ENCODE assay signal across 20 cellular contexts in genomic region chr15:100769975-100770340, GRCh38.
A peak's percentile ranks its signal among the peaks of the same experiment; 100 is the strongest.
DNase-seq lines count a peak whose midpoint lies in the region; TF ChIP-seq lines count a peak whose summit lies in the region.
"Had no signal": no experiment of that assay in that cellular context is flagged by ENCODE, and none has a peak within 500 bp of the region (broad histone marks: within the 10 kb centered on the region; RNA-seq: fewer than 3 reads in every experiment).

No MANE protein-coding gene starts in this region.

- no peak overlapping the region for H3K27ac Mint-ChIP-seq in activated T-helper 1 cell treated with anti-CD3 and anti-CD28 coated beads, Interleukin-12 subunit alpha, Interleukin-12 subunit beta, Interleukin-2, Interleukin-4 antibody, amounts not matched to agents 30 ng/mL and 10 ng/mL and 1 ng/mL, durations not matched to agents 14 hours and 24 hours and 36 hours
- H3K27ac Mint-ChIP-seq in activated naive CD4-positive, alpha-beta T cell treated with anti-CD3 and anti-CD28 coated beads for 36 hours = no peak overlapping the region

- peaks cover 35% of the 10 kb centered on the region for H3K4me1 ChIP-seq in hepatocyte (ENCODE audit: insufficient read depth)

- TF ChIP-seq CTCF in hepatocyte (IDR thresholded peaks at IDR 0.05; ENCODE audit: poor library complexity) = no peak

- H3K9me3 Mint-ChIP-seq in activated T-helper 1 cell treated with anti-CD3 and anti-CD28 coated beads, Interleukin-12 subunit alpha, Interleukin-12 subunit beta, Interleukin-2, Interleukin-4 antibody, amounts not matched to agents 30 ng/mL and 10 ng/mL and 1 ng/mL, durations not matched to agents 14 hours and 24 hours and 36 hours = no peaks in the 10 kb centered on the region
- no peaks in the 10 kb centered on the region for H3K9me3 Mint-ChIP-seq in activated naive CD4-positive, alpha-beta T cell treated with anti-CD3 and anti-CD28 coated beads for 36 hours

- H3K4me3 Mint-ChIP-seq in activated T-helper 1 cell treated with anti-CD3 and anti-CD28 coated beads, Interleukin-12 subunit alpha, Interleukin-12 subunit beta, Interleukin-2, Interleukin-4 antibody, amounts not matched to agents 30 ng/mL and 10 ng/mL and 1 ng/mL, durations not matched to agents 14 hours and 24 hours and 36 hours = no peak overlapping the region
- no peak overlapping the region for H3K4me3 Mint-ChIP-seq in activated naive CD4-positive, alpha-beta T cell treated with anti-CD3 and anti-CD28 coated beads for 36 hours

- peak overlapping the region; percentile 87 for H3K27ac ChIP-seq in hepatocyte
- H3K27ac ChIP-seq: KMS-11, RWPE1 had no signal

- H3K4me2 ChIP-seq in hepatocyte = no peak overlapping the region
- H3K4me2 ChIP-seq: KMS-11 had no signal

- H3K79me2 ChIP-seq in hepatocyte = no peaks in the 10 kb centered on the region

- peaks cover 8% of the 10 kb centered on the region for H3K27me3 Mint-ChIP-seq in activated T-helper 1 cell treated with anti-CD3 and anti-CD28 coated beads, Interleukin-12 subunit alpha, Interleukin-12 subunit beta, Interleukin-2, Interleukin-4 antibody, amounts not matched to agents 30 ng/mL and 10 ng/mL and 1 ng/mL, durations not matched to agents 14 hours and 24 hours and 36 hours (ENCODE audit: insufficient read depth)
- H3K27me3 Mint-ChIP-seq in activated naive CD4-positive, alpha-beta T cell treated with anti-CD3 and anti-CD28 coated beads for 36 hours (ENCODE audit: low read depth) = no peaks in the 10 kb centered on the region

- no peaks in the 10 kb centered on the region for H3K27me3 ChIP-seq in H7 (ENCODE audit: control insufficient read depth, insufficient read depth, low read length)
- no peaks in the 10 kb centered on the region for H3K27me3 ChIP-seq in hepatocyte
- H3K27me3 ChIP-seq: BE2C had no signal

- intact Hi-C loops in posterior vena cava (cut with DNase I) = no loop called here
- intact Hi-C loops in activated T-helper 1 cell treated with anti-CD3 and anti-CD28 coated beads, Interleukin-12 subunit alpha, Interleukin-12 subunit beta, Interleukin-2, Interleukin-4 antibody, amounts not matched to agents 30 ng/mL and 10 ng/mL and 1 ng/mL, durations not matched to agents 14 hours and 24 hours and 36 hours (cut with micrococcal nuclease) = no loop called here
- intact Hi-C loops in activated naive CD4-positive, alpha-beta T cell treated with anti-CD3 and anti-CD28 coated beads for 36 hours (cut with micrococcal nuclease) = no loop called here

- H3K4me3 ChIP-seq in H7 (ENCODE audit: insufficient read depth, low read depth, low read length) (no peak overlapping the region), hepatocyte (no peak overlapping the region)

- H4K20me1 ChIP-seq in hepatocyte (ENCODE audit: insufficient read depth, poor library complexity, severe bottlenecking) = no peaks in the 10 kb centered on the region

- no peaks in the 10 kb centered on the region for H3K4me1 Mint-ChIP-seq in activated T-helper 1 cell treated with anti-CD3 and anti-CD28 coated beads, Interleukin-12 subunit alpha, Interleukin-12 subunit beta, Interleukin-2, Interleukin-4 antibody, amounts not matched to agents 30 ng/mL and 10 ng/mL and 1 ng/mL, durations not matched to agents 14 hours and 24 hours and 36 hours (ENCODE audit: low read depth)
- H3K4me1 Mint-ChIP-seq in activated naive CD4-positive, alpha-beta T cell treated with anti-CD3 and anti-CD28 coated beads for 36 hours (ENCODE audit: low read depth) = no peaks in the 10 kb centered on the region

- no peaks in the 10 kb centered on the region for H3K9me2 ChIP-seq in hepatocyte (replicated peaks; ENCODE audit: insufficient read depth)

- no peak overlapping the region for H2AFZ ChIP-seq in hepatocyte

- no peaks in the 10 kb centered on the region for H3K36me3 ChIP-seq in H7 (replicated peaks; ENCODE audit: control insufficient read depth, insufficient read depth, low read length)
- H3K36me3 ChIP-seq in hepatocyte (replicated peaks; ENCODE audit: insufficient read depth, low read depth) = no peaks in the 10 kb centered on the region
- H3K36me3 ChIP-seq: BE2C had no signal

- CTCF ChIA-PET in activated naive CD4-positive, alpha-beta T cell treated with anti-CD3 and anti-CD28 coated beads for 36 hours (lab: Charles Lee) = no interaction called here

- no peaks in the 10 kb centered on the region for H3K36me3 Mint-ChIP-seq in activated T-helper 1 cell treated with anti-CD3 and anti-CD28 coated beads, Interleukin-12 subunit alpha, Interleukin-12 subunit beta, Interleukin-2, Interleukin-4 antibody, amounts not matched to agents 30 ng/mL and 10 ng/mL and 1 ng/mL, durations not matched to agents 14 hours and 24 hours and 36 hours (ENCODE audit: low read depth)
- H3K36me3 Mint-ChIP-seq in activated naive CD4-positive, alpha-beta T cell treated with anti-CD3 and anti-CD28 coated beads for 36 hours (ENCODE audit: low read depth) = no peaks in the 10 kb centered on the region

- H3K9me3 ChIP-seq in hepatocyte (ENCODE audit: low read depth) = no peaks in the 10 kb centered on the region
- H3K9me3 ChIP-seq: BE2C had no signal

- WGBS in hepatocyte (ENCODE audit: low lambda C conversion rate, missing lambda C conversion rate) = 80% methylated on average over 4 of the region's 4 CpGs

- DNase-seq in GM03348 (ENCODE audit: low spot score) (peak; percentile 4), H7 (peak; percentile 22), hepatocyte (ENCODE audit: low spot score) (no peak), posterior vena cava (ENCODE audit: low spot score) (peak; percentile 55), NCI-H69 (lab: John Stamatoyannopoulos, UW) (no peak)
- DNase-seq in activated T-helper 1 cell treated with anti-CD3 and anti-CD28 coated beads, Interleukin-12 subunit alpha, Interleukin-12 subunit beta, Interleukin-2, Interleukin-4 antibody, amounts not matched to agents 30 ng/mL and 10 ng/mL and 1 ng/mL, durations not matched to agents 14 hours and 24 hours and 36 hours (ENCODE audit: low spot score) = no peak
- DNase-seq in activated naive CD4-positive, alpha-beta T cell treated with anti-CD3 and anti-CD28 coated beads for 36 hours = no peak
- DNase-seq: BE2C; EL; GF-D8; IMR-90; NCI-H1105 treated with DMSO at 0.1 percent for 48 hours; NCI-H2029 treated with DMSO at 0.1 percent for 48 hours; NCI-H226; NCI-H510A treated with DMSO at 0.1 percent for 48 hours; NCI-H774; NK-92 treated with Interleukin-12 subunit alpha and Interleukin-12 subunit beta, amount 100 ng/mL, for 24 hours; SIG-M5 had no signal

Comparison
In these comparisons a context has a peak if more than half of its experiments do, and no peak if none do; other contexts are left out.
1. DNase-seq: peak in GM03348 (single experiment), H7 (single experiment) and posterior vena cava (single experiment); none in hepatocyte (single experiment), activated T-helper 1 cell treated with anti-CD3 and anti-CD28 coated beads, Interleukin-12 subunit alpha, Interleukin-12 subunit beta, Interleukin-2, Interleukin-4 antibody, amounts not matched to agents 30 ng/mL and 10 ng/mL and 1 ng/mL, durations not matched to agents 14 hours and 24 hours and 36 hours (single experiment), NCI-H69 (single experiment) and activated naive CD4-positive, alpha-beta T cell treated with anti-CD3 and anti-CD28 coated beads for 36 hours (single experiment).